8 cellular contexts compared by ENCODE assay signal in genomic region chrX:9566150-9566621, GRCh38.
A peak's percentile ranks its signal among the peaks of the same experiment; 100 is the strongest.
DNase-seq lines count a peak whose midpoint lies in the region; ATAC-seq and TF ChIP-seq lines count a peak whose summit lies in the region.

No MANE protein-coding gene starts in this region.

- peak; percentile 38 to 44 for ATAC-seq in activated T-cell treated with anti-CD3 and anti-CD28 coated beads, Interleukin-2, amount 50 U/mL, for 72 hours (replicated peaks in 1 of 2)
- ATAC-seq in heart left ventricle (peak; percentile 61 to 76 (median 68)), GM19035 (IDR thresholded peaks at IDR 0.05; ENCODE audit: unreplicated experiment) (no peak), GM21515 (IDR thresholded peaks at IDR 0.05; ENCODE audit: unreplicated experiment) (no peak)

- H3K36me3 ChIP-seq in heart left ventricle, result no peaks in the 10 kb centered on the region

- peak overlapping the region in 1 of 2 donors; percentile 13 for H3K4me3 Mint-ChIP-seq in activated T-cell treated with anti-CD3 and anti-CD28 coated beads, Interleukin-2, amount 50 U/mL, for 72 hours

- no peak overlapping the region for H3K4me3 ChIP-seq in heart left ventricle

- intact Hi-C loops in heart left ventricle (cut with DNase I), result no loop called here

- TF ChIP-seq POLR2A in heart left ventricle (IDR thresholded peaks at IDR 0.05), result no peak

- peaks cover 34% of the 10 kb centered on the region for H3K4me1 Mint-ChIP-seq in activated T-cell treated with anti-CD3 and anti-CD28 coated beads, Interleukin-2, amount 50 U/mL, for 72 hours (ENCODE audit: low read depth)

- peak overlapping the region in 1 of 12 donors; percentile 13 for H3K27ac ChIP-seq in heart left ventricle

- no peak for TF ChIP-seq CTCF in heart left ventricle (IDR thresholded peaks at IDR 0.05)

- no peaks in the 10 kb centered on the region for H3K27me3 ChIP-seq in heart left ventricle

- H3K27me3 Mint-ChIP-seq in activated T-cell treated with anti-CD3 and anti-CD28 coated beads, Interleukin-2, amount 50 U/mL, for 72 hours (ENCODE audit: low read depth), result no peaks in the 10 kb centered on the region

- H3K4me1 ChIP-seq in heart left ventricle, result peaks cover 0 to 20% (median 10%) of the 10 kb centered on the region in 12 donors

- peak; percentile 8 for DNase-seq in activated naive CD4-positive, alpha-beta T cell treated with Interleukin-2 at 50 U/mL for 16 hours
- no peak for DNase-seq in activated naive CD4-positive, alpha-beta T cell (lab: John Stamatoyannopoulos, UW)
- peak in 1 of 2 donors; percentile 5 for DNase-seq in activated T-cell treated with anti-CD3 and anti-CD28 coated beads, Interleukin-2, amount 50 U/mL, for 72 hours
- DNase-seq in heart left ventricle (peak in 4 of 5 donors; percentile 51 to 74 (median 64)), NCI-H146 (lab: John Stamatoyannopoulos, UW) (no peak)
- DNase-seq in stimulated activated CD4-positive, alpha-beta T cell treated with anti-CD3 and anti-CD28 coated beads, Interleukin-1b, Interleukin-23, amount 100 ng/mL, for 48 hours, result peak; percentile 9

- H3K27ac Mint-ChIP-seq in activated T-cell treated with anti-CD3 and anti-CD28 coated beads, Interleukin-2, amount 50 U/mL, for 72 hours, result no peak overlapping the region

- 10 to 49% (median 27%) methylated on average over 6 of the region's 6 CpGs for WGBS in heart left ventricle, 4 donors

- H3K9me3 ChIP-seq in heart left ventricle, result no peaks in the 10 kb centered on the region

- no peaks in the 10 kb centered on the region for H3K9me3 Mint-ChIP-seq in activated T-cell treated with anti-CD3 and anti-CD28 coated beads, Interleukin-2, amount 50 U/mL, for 72 hours

- H3K36me3 Mint-ChIP-seq in activated T-cell treated with anti-CD3 and anti-CD28 coated beads, Interleukin-2, amount 50 U/mL, for 72 hours (ENCODE audit: insufficient read depth in 2 of 2), result peaks cover 2 to 3% of the 10 kb centered on the region in 2 donors

Comparison
In these comparisons a context has a peak if more than half of its experiments do, and no peak if none do; other contexts are left out.
1. DNase-seq: peak in activated naive CD4-positive, alpha-beta T cell treated with Interleukin-2 at 50 U/mL for 16 hours (single experiment), heart left ventricle (4 of 5) and stimulated activated CD4-positive, alpha-beta T cell treated with anti-CD3 and anti-CD28 coated beads, Interleukin-1b, Interleukin-23, amount 100 ng/mL, for 48 hours (single experiment); none in activated naive CD4-positive, alpha-beta T cell (0 of 4) and NCI-H146 (single experiment).
2. ATAC-seq: peak in activated T-cell treated with anti-CD3 and anti-CD28 coated beads, Interleukin-2, amount 50 U/mL, for 72 hours (2 of 2) and heart left ventricle (4 of 4); none in GM19035 (single experiment) and GM21515 (single experiment).